In the genomic region with DNA sequence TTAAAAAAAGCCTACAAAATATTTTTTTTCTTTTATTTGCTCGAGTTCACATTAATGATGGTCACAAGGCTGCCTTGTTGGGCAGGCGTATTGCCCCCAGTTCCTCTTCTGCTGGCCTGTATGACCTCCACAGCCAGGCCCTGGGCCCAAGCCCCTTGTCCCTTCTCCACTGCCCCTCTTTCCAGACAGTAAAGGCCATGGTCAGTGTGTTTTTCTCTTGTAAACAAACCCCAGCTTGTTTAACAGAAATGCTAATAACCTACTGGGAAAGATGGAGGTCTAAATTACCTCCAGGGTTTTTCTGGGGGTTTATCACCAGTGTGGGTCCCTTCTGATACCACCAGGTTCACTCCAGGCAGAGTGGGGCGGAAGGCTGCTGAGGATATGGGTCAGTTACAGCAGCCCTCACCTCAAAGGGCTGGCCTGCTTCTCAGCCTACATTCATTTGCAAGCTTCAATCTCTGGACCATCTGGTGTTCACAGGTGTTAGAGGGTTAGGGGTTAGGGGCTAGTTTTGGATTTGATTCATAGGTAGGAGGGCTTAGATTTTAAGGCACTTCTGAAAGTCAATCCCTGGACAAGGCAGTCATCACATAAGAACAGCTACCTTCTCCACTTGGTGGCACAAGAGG, we compare ENCODE assay signal across 11 cellular contexts. TPM values are rescaled to one million over a fixed set of nuclear protein-coding genes. Genes with fewer than 3 reads are reported as not detected.
DNase-seq lines count a peak whose midpoint lies in the region; ATAC-seq lines count a peak whose summit lies in the region.
"Had no signal": no experiment of that assay in that cellular context is flagged by ENCODE, and none has a peak within 500 bp of the region (broad histone marks: within the 10 kb centered on the region; RNA-seq: fewer than 3 reads in every experiment).

No MANE protein-coding gene starts in this region.

- no peak overlapping the region for H2BK15ac ChIP-seq in mesenchymal stem cell (ENCODE audit: low read depth, poor library complexity, severe bottlenecking)

- in situ Hi-C loops in GM23248 (cut with MboI) = no loop called here

- H3K27ac ChIP-seq in BLaER1 (peak overlapping the region; percentile 98), GM23248 (no peak overlapping the region), mesenchymal stem cell (ENCODE audit: low read length, poor library complexity, severe bottlenecking) (no peak overlapping the region)

- H3K9me2 ChIP-seq in GM23248 (ENCODE audit: insufficient read depth) = no peaks in the 10 kb centered on the region

- H4K8ac ChIP-seq in mesenchymal stem cell (ENCODE audit: low read length) = no peak overlapping the region

- H2AFZ ChIP-seq in GM23248 = no peak overlapping the region
- no peak overlapping the region for H2AFZ ChIP-seq in mesenchymal stem cell (ENCODE audit: low read depth, low read length)
- H2AFZ ChIP-seq: parathyroid adenoma had no signal

- peaks cover 28% of the 10 kb centered on the region for H3K36me3 Mint-ChIP-seq in activated T-helper 1 cell treated with anti-CD3 and anti-CD28 coated beads, Interleukin-12 subunit alpha, Interleukin-12 subunit beta, Interleukin-2, Interleukin-4 antibody, amounts not matched to agents 30 ng/mL and 10 ng/mL and 1 ng/mL, durations not matched to agents 14 hours and 24 hours and 36 hours (ENCODE audit: low read depth)

- H3K4ac ChIP-seq in mesenchymal stem cell (ENCODE audit: low read depth in 1 of 2, low read length in 2 of 2) = no peak overlapping the region

- H3K36me3 ChIP-seq in BLaER1 = peaks cover 15% of the 10 kb centered on the region
- H3K36me3 ChIP-seq in GM23248 (ENCODE audit: low read depth) = no peaks in the 10 kb centered on the region; the same call in 1 of the 2 replicates
- peaks cover 4 to 12% of the 10 kb centered on the region in 2 experiments for H3K36me3 ChIP-seq in mesenchymal stem cell (ENCODE audit: control insufficient read depth in 1 of 2, insufficient read depth in 2 of 2, low read depth in 1 of 2, low read length in 2 of 2)

- H3K4me3 ChIP-seq in BLaER1 (peak overlapping the region; percentile 92; the same call in 1 of the 2 replicates), GM23248 (peak overlapping the region; percentile 98), mesenchymal stem cell (ENCODE audit: insufficient read depth in 1 of 2, low read depth in 1 of 2, low read length in 2 of 2) (peak overlapping the region in 1 of 2 experiments; percentile 97)

- H3K79me2 ChIP-seq in GM23248 (ENCODE audit: insufficient read depth) = peaks cover 47% of the 10 kb centered on the region

- no peak overlapping the region for H3K23ac ChIP-seq in mesenchymal stem cell (ENCODE audit: low read length in 2 of 2)

- intact Hi-C loops in activated T-helper 1 cell treated with anti-CD3 and anti-CD28 coated beads, Interleukin-12 subunit alpha, Interleukin-12 subunit beta, Interleukin-2, Interleukin-4 antibody, amounts not matched to agents 30 ng/mL and 10 ng/mL and 1 ng/mL, durations not matched to agents 14 hours and 24 hours and 36 hours (cut with micrococcal nuclease) = loop anchor here (1.0 to 10.0 kb wide), 2 partner anchors 155 to 672 kb away; partner anchors contain the start of genes DUSP7 and RAD54L2

- H3K9me3 ChIP-seq in BLaER1 (no peaks in the 10 kb centered on the region), GM23248 (ENCODE audit: low read depth) (no peaks in the 10 kb centered on the region), mesenchymal stem cell (ENCODE audit: control insufficient read depth, low read length) (no peaks in the 10 kb centered on the region)
- H3K9me3 ChIP-seq: adrenal gland had no signal

- no peak for ATAC-seq in GM18873 (IDR thresholded peaks at IDR 0.05; ENCODE audit: low FRiP score, unreplicated experiment)
- no peak for ATAC-seq in GM21367 (IDR thresholded peaks at IDR 0.05; ENCODE audit: unreplicated experiment)
- no peak for ATAC-seq in GM21737 (IDR thresholded peaks at IDR 0.05; ENCODE audit: unreplicated experiment)

- H3K14ac ChIP-seq in mesenchymal stem cell (ENCODE audit: low read length in 2 of 2) = no peak overlapping the region

- H2BK5ac ChIP-seq in mesenchymal stem cell (ENCODE audit: low read depth, low read length, poor library complexity, severe bottlenecking) = no peak overlapping the region

- H2AK5ac ChIP-seq in mesenchymal stem cell (ENCODE audit: low read length, severe bottlenecking) = no peak overlapping the region

- peaks cover 11% of the 10 kb centered on the region for H3K79me1 ChIP-seq in mesenchymal stem cell (replicated peaks; ENCODE audit: low read length, poor library complexity, severe bottlenecking)

- H3K27ac Mint-ChIP-seq in activated T-helper 1 cell treated with anti-CD3 and anti-CD28 coated beads, Interleukin-12 subunit alpha, Interleukin-12 subunit beta, Interleukin-2, Interleukin-4 antibody, amounts not matched to agents 30 ng/mL and 10 ng/mL and 1 ng/mL, durations not matched to agents 14 hours and 24 hours and 36 hours = no peak overlapping the region

- H3K4me1 ChIP-seq in BLaER1 (peaks cover 75% of the 10 kb centered on the region), GM23248 (ENCODE audit: insufficient read depth) (peaks cover 16% of the 10 kb centered on the region), mesenchymal stem cell (ENCODE audit: control insufficient read depth, insufficient read depth, low read depth, low read length) (peaks cover 16% of the 10 kb centered on the region)

- no peak overlapping the region for H4K91ac ChIP-seq in mesenchymal stem cell (ENCODE audit: low read length)

- H3F3A ChIP-seq in GM23248 (ENCODE audit: insufficient read depth) = peaks cover 10% of the 10 kb centered on the region

- DNase-seq in GM23248 (no peak), mesenchymal stem cell (no peak), A172 (ENCODE audit: low spot score) (no peak)
- no peak for DNase-seq in activated T-helper 1 cell treated with anti-CD3 and anti-CD28 coated beads, Interleukin-12 subunit alpha, Interleukin-12 subunit beta, Interleukin-2, Interleukin-4 antibody, amounts not matched to agents 30 ng/mL and 10 ng/mL and 1 ng/mL, durations not matched to agents 14 hours and 24 hours and 36 hours (ENCODE audit: low spot score)
- DNase-seq: NCI-H146 had no signal

- no peaks in the 10 kb centered on the region for H3K9me3 Mint-ChIP-seq in activated T-helper 1 cell treated with anti-CD3 and anti-CD28 coated beads, Interleukin-12 subunit alpha, Interleukin-12 subunit beta, Interleukin-2, Interleukin-4 antibody, amounts not matched to agents 30 ng/mL and 10 ng/mL and 1 ng/mL, durations not matched to agents 14 hours and 24 hours and 36 hours

- H3K27me3 Mint-ChIP-seq in activated T-helper 1 cell treated with anti-CD3 and anti-CD28 coated beads, Interleukin-12 subunit alpha, Interleukin-12 subunit beta, Interleukin-2, Interleukin-4 antibody, amounts not matched to agents 30 ng/mL and 10 ng/mL and 1 ng/mL, durations not matched to agents 14 hours and 24 hours and 36 hours (ENCODE audit: insufficient read depth) = peaks cover 2% of the 10 kb centered on the region

- no peak overlapping the region for H2BK120ac ChIP-seq in mesenchymal stem cell (ENCODE audit: low read depth, low read length)

- no peaks in the 10 kb centered on the region for H3K27me3 ChIP-seq in BLaER1
- H3K27me3 ChIP-seq in GM23248 (replicated peaks; ENCODE audit: insufficient read depth) = no peaks in the 10 kb centered on the region
- H3K27me3 ChIP-seq in mesenchymal stem cell (ENCODE audit: control insufficient read depth in 1 of 2, insufficient read depth in 1 of 2, low read length in 2 of 2) = no peaks in the 10 kb centered on the region
- H3K27me3 ChIP-seq: adrenal gland had no signal

- no peak overlapping the region for H2BK12ac ChIP-seq in mesenchymal stem cell (ENCODE audit: low read length in 2 of 2)

- 99 to 100% methylated on average over 3 of the region's 3 CpGs for WGBS in GM23248 (ENCODE audit: low coverage in 1 of 2, low lambda C conversion rate in 2 of 2, missing lambda C conversion rate in 2 of 2), 2 experiments
- 89% methylated on average over 3 of the region's 3 CpGs for WGBS in mesenchymal stem cell

- peak overlapping the region; percentile 98 for H3K9ac ChIP-seq in BLaER1
- H3K9ac ChIP-seq in GM23248 = peak overlapping the region; percentile 98; the same call in 1 of the 2 replicates
- peak overlapping the region; percentile 99 for H3K9ac ChIP-seq in mesenchymal stem cell (ENCODE audit: low read length)
- H3K9ac ChIP-seq: parathyroid adenoma had no signal

- H3K4me3 Mint-ChIP-seq in activated T-helper 1 cell treated with anti-CD3 and anti-CD28 coated beads, Interleukin-12 subunit alpha, Interleukin-12 subunit beta, Interleukin-2, Interleukin-4 antibody, amounts not matched to agents 30 ng/mL and 10 ng/mL and 1 ng/mL, durations not matched to agents 14 hours and 24 hours and 36 hours = peak overlapping the region; percentile 99

- H4K20me1 ChIP-seq in BLaER1 (peaks cover 16% of the 10 kb centered on the region), GM23248 (ENCODE audit: insufficient read depth) (no peaks in the 10 kb centered on the region)

- no peak overlapping the region for H3K18ac ChIP-seq in mesenchymal stem cell (ENCODE audit: low read depth in 1 of 2, low read length in 2 of 2)

- peak overlapping the region; percentile 87 for H3K4me2 ChIP-seq in BLaER1
- H3K4me2 ChIP-seq in GM23248 (ENCODE audit: unreplicated experiment) = peak overlapping the region; percentile 89
- H3K4me2 ChIP-seq in mesenchymal stem cell (ENCODE audit: low read length, poor library complexity, severe bottlenecking) = no peak overlapping the region

- H3K4me1 Mint-ChIP-seq in activated T-helper 1 cell treated with anti-CD3 and anti-CD28 coated beads, Interleukin-12 subunit alpha, Interleukin-12 subunit beta, Interleukin-2, Interleukin-4 antibody, amounts not matched to agents 30 ng/mL and 10 ng/mL and 1 ng/mL, durations not matched to agents 14 hours and 24 hours and 36 hours (ENCODE audit: low read depth) = peaks cover 37% of the 10 kb centered on the region

RNA-seq across cellular contexts. Expression of gene MANF, which starts 2.0 kb away (rescaled TPM):
- total RNA-seq in GM23248 (2014; rRNA removed; shearing (Covaris generic)) = 60.1 and 61.2 TPM in 2 replicates
- 31.1 and 35.8 TPM in 2 replicates for polyA plus RNA-seq in GM23248 (2016; fragmentation: Nextera tagmentation; extraction: Ambion mirVana)
- 200 and 208 TPM in 2 replicates for total RNA-seq in activated T-helper 1 cell treated with anti-CD3 and anti-CD28 coated beads, Interleukin-12 subunit alpha, Interleukin-12 subunit beta, Interleukin-2, Interleukin-4 antibody, amounts not matched to agents 30 ng/mL and 10 ng/mL and 1 ng/mL, durations not matched to agents 14 hours and 24 hours and 36 hours
- 220 TPM for polyA plus RNA-seq in mesenchymal stem cell (2013, experiment 1 of 2)
- polyA plus RNA-seq in mesenchymal stem cell (2013, experiment 2 of 2) = 221 TPM
- total RNA-seq in A172 (2014; rRNA removed; shearing (Covaris generic)) = 128 and 156 TPM in 2 replicates

RNA-seq across cellular contexts. Expression of gene RBM15B, which starts 8.0 kb away (rescaled TPM):
- total RNA-seq in GM23248 (2014; rRNA removed; shearing (Covaris generic)) = 21.2 and 21.6 TPM in 2 replicates
- 11.9 and 13.3 TPM in 2 replicates for polyA plus RNA-seq in GM23248 (2016; fragmentation: Nextera tagmentation; extraction: Ambion mirVana)
- 38.5 and 39.6 TPM in 2 replicates for total RNA-seq in activated T-helper 1 cell treated with anti-CD3 and anti-CD28 coated beads, Interleukin-12 subunit alpha, Interleukin-12 subunit beta, Interleukin-2, Interleukin-4 antibody, amounts not matched to agents 30 ng/mL and 10 ng/mL and 1 ng/mL, durations not matched to agents 14 hours and 24 hours and 36 hours
- polyA plus RNA-seq in mesenchymal stem cell (2013, experiment 1 of 2) = 26.0 TPM
- polyA plus RNA-seq in mesenchymal stem cell (2013, experiment 2 of 2) = 25.4 TPM
- 20.2 and 22.5 TPM in 2 replicates for total RNA-seq in A172 (2014; rRNA removed; shearing (Covaris generic))
